ENCODE assay signal across 2 cellular contexts in genomic region chr2:128269358-128270305, GRCh38.
TF ChIP-seq lines count a peak whose summit lies in the region.

No MANE protein-coding gene starts in this region.

TF ChIP-seq in IMR-90, 13 proteins besides CTCF, POLR2A, EP300 and RAD21:
- TF ChIP-seq CEBPB (IDR thresholded peaks at IDR 0.05; ENCODE audit: low read depth, low read length) (no peak), USF2 (IDR thresholded peaks at IDR 0.05; ENCODE audit: low read depth, low read length) (no peak), FOS (IDR thresholded peaks at IDR 0.05; ENCODE audit: low read depth, low read length) (no peak), BHLHE40 (IDR thresholded peaks at IDR 0.05; ENCODE audit: low read depth, low read length) (no peak), CHD1 (IDR thresholded peaks at IDR 0.05; ENCODE audit: low read depth, low read length) (no peak), SMC3 (IDR thresholded peaks at IDR 0.05; ENCODE audit: low read depth, low read length) (no peak), RFX5 (IDR thresholded peaks at IDR 0.05; ENCODE audit: low read depth, low read length) (no peak), MAZ (IDR thresholded peaks at IDR 0.05; ENCODE audit: borderline replicate concordance, low read depth, low read length) (no peak), RCOR1 (IDR thresholded peaks at IDR 0.05; ENCODE audit: insufficient replicate concordance, low read length) (no peak), MAFK (IDR thresholded peaks at IDR 0.05; ENCODE audit: low read depth, low read length) (no peak), NFE2L2 (IDR thresholded peaks at IDR 0.05; ENCODE audit: low read depth, low read length) (no peak), MXI1 (IDR thresholded peaks at IDR 0.05; ENCODE audit: borderline replicate concordance, low read depth, low read length) (no peak), ELK1 (IDR thresholded peaks at IDR 0.05; ENCODE audit: borderline replicate concordance, low read depth, low read length) (no peak)
TF ChIP-seq in IMR-90: peak in this region for 0.

TF ChIP-seq in H1, 55 proteins besides CTCF, POLR2A, EP300 and RAD21:
- no peak for TF ChIP-seq SIN3A (conservative IDR thresholded peaks at IDR 0.05 in 1 of 2, IDR thresholded peaks at IDR 0.05 in 1 of 2; ENCODE audit: low read depth in 1 of 2, low read length in 2 of 2)
- TF ChIP-seq ZNF274 (IDR thresholded peaks at IDR 0.05; ENCODE audit: borderline replicate concordance, extremely low read depth, low read length), result no peak
- TF ChIP-seq CTBP2 (IDR thresholded peaks at IDR 0.05; ENCODE audit: borderline replicate concordance, insufficient read depth, insufficient read length, low read length), result no peak
- no peak for TF ChIP-seq SIX5 (IDR thresholded peaks at IDR 0.05; ENCODE audit: low read depth, low read length)
- no peak for TF ChIP-seq MAX (IDR thresholded peaks at IDR 0.05)
- no peak for TF ChIP-seq KDM1A (IDR thresholded peaks at IDR 0.05; ENCODE audit: borderline replicate concordance, low read length)
- TF ChIP-seq USF2 (IDR thresholded peaks at IDR 0.05; ENCODE audit: low read length), result no peak
- no peak for TF ChIP-seq HDAC2 (IDR thresholded peaks at IDR 0.05; ENCODE audit: borderline replicate concordance in 1 of 2, low read depth in 2 of 2, low read length in 2 of 2)
- TF ChIP-seq POLR2AphosphoS5 (IDR thresholded peaks at IDR 0.05; ENCODE audit: low read depth, low read length), result no peak
- no peak for TF ChIP-seq TEAD4 (IDR thresholded peaks at IDR 0.05; ENCODE audit: low read depth, low read length)
- TF ChIP-seq YY1 (IDR thresholded peaks at IDR 0.05; ENCODE audit: low read depth, low read length), result no peak
- TF ChIP-seq RNF2 (IDR thresholded peaks at IDR 0.05; ENCODE audit: borderline replicate concordance, low read depth, low read length, missing control alignments, poor library complexity, severe bottlenecking), result no peak
- no peak for TF ChIP-seq NRF1 (IDR thresholded peaks at IDR 0.05; ENCODE audit: low read depth, low read length)
- TF ChIP-seq SUZ12 (IDR thresholded peaks at IDR 0.05; ENCODE audit: low read length), result no peak
- no peak for TF ChIP-seq SRF (IDR thresholded peaks at IDR 0.05; ENCODE audit: low read depth, low read length)
- TF ChIP-seq SAP30 (IDR thresholded peaks at IDR 0.05; ENCODE audit: insufficient read depth, insufficient replicate concordance, low read length), result no peak
